13 cellular contexts compared by ENCODE assay signal in the genomic region with DNA sequence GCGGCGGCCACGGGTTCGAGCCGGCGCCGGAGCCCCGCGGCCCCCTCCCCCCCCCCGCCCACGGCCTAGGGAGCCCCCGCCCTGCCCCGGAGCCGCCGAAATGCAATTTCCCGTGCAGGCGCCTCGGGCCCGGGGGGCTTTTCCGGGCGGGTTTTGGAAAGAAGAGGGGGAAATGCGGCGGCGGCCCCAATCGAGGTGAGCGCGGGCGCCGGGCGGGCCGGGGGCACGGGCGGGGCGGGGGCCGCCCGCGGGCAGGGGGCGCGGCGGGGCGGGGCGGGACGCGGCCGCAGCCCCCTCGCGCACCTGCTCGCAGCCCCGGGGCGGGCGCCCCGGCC. TPM values are rescaled to one million over a fixed set of nuclear protein-coding genes. Genes with fewer than 3 reads are reported as not detected.
DNase-seq lines count a peak whose midpoint lies in the region; ATAC-seq, FAIRE-seq and TF ChIP-seq lines count a peak whose summit lies in the region.
"Had no signal": no experiment of that assay in that cellular context is flagged by ENCODE, and none has a peak within 500 bp of the region (broad histone marks: within the 10 kb centered on the region; RNA-seq: fewer than 3 reads in every experiment).

No MANE protein-coding gene starts in this region.

- no peak overlapping the region for H3K4me3 Mint-ChIP-seq in activated T-cell treated with anti-CD3 and anti-CD28 coated beads, Interleukin-2, amount 50 U/mL, for 24 hours
- H3K4me3 Mint-ChIP-seq in activated T-cell treated with anti-CD3 and anti-CD28 coated beads, Interleukin-2, amount 50 U/mL, for 4 hours = no peak overlapping the region
- peak overlapping the region; percentile 42 for H3K4me3 Mint-ChIP-seq in activated naive CD8-positive, alpha-beta T cell treated with anti-CD3 and anti-CD28 coated beads, Interleukin-2, amount 10 ng/mL, durations not matched to agents 7 days and 5 days

- peaks cover 46% of the 10 kb centered on the region for H3K4me1 Mint-ChIP-seq in activated T-cell treated with anti-CD3 and anti-CD28 coated beads, Interleukin-2, amount 50 U/mL, for 24 hours (ENCODE audit: low read depth)
- peaks cover 41% of the 10 kb centered on the region for H3K4me1 Mint-ChIP-seq in activated T-cell treated with anti-CD3 and anti-CD28 coated beads, Interleukin-2, amount 50 U/mL, for 4 hours (ENCODE audit: low read depth)
- H3K4me1 Mint-ChIP-seq in activated naive CD8-positive, alpha-beta T cell treated with anti-CD3 and anti-CD28 coated beads, Interleukin-2, amount 10 ng/mL, durations not matched to agents 7 days and 5 days = peaks cover 40% of the 10 kb centered on the region

- DNase-seq in activated T-cell treated with anti-CD3 and anti-CD28 coated beads, Interleukin-2, amount 50 U/mL, for 24 hours = peak; percentile 32
- DNase-seq in activated T-cell treated with anti-CD3 and anti-CD28 coated beads, Interleukin-2, amount 50 U/mL, for 4 hours = no peak
- no peak for DNase-seq in activated naive CD8-positive, alpha-beta T cell treated with anti-CD3 and anti-CD28 coated beads, Interleukin-2, amount 10 ng/mL, durations not matched to agents 7 days and 5 days
- peak; percentile 58 for DNase-seq in kidney
- DNase-seq in thoracic aorta (ENCODE audit: low spot score) = no peak
- no peak for DNase-seq in NCI-H2196 treated with DMSO at 0.1 percent for 48 hours (lab: John Stamatoyannopoulos, UW; ENCODE audit: unreplicated experiment)
- DNase-seq in activated CD4-positive, CD25-positive, alpha-beta regulatory T cell (lab: John Stamatoyannopoulos, UW) = no peak
- no peak for DNase-seq in GM19240 (ENCODE audit: insufficient read length, low spot score)
- DNase-seq: activated CD4-positive, alpha-beta T cell treated with anti-CD3 and anti-CD28 coated beads for 4 hours had no signal

- H3K27ac Mint-ChIP-seq in activated T-cell treated with anti-CD3 and anti-CD28 coated beads, Interleukin-2, amount 50 U/mL, for 24 hours = no peak overlapping the region
- no peak overlapping the region for H3K27ac Mint-ChIP-seq in activated naive CD8-positive, alpha-beta T cell treated with anti-CD3 and anti-CD28 coated beads, Interleukin-2, amount 10 ng/mL, durations not matched to agents 7 days and 5 days

- H3K4me3 ChIP-seq in kidney (ENCODE audit: low read length in 2 of 2) (no peak overlapping the region), thoracic aorta (peak overlapping the region; percentile 87)

- no peaks in the 10 kb centered on the region for H3K9me3 Mint-ChIP-seq in activated T-cell treated with anti-CD3 and anti-CD28 coated beads, Interleukin-2, amount 50 U/mL, for 24 hours
- H3K9me3 Mint-ChIP-seq in activated T-cell treated with anti-CD3 and anti-CD28 coated beads, Interleukin-2, amount 50 U/mL, for 4 hours = no peaks in the 10 kb centered on the region
- no peaks in the 10 kb centered on the region for H3K9me3 Mint-ChIP-seq in activated naive CD8-positive, alpha-beta T cell treated with anti-CD3 and anti-CD28 coated beads, Interleukin-2, amount 10 ng/mL, durations not matched to agents 7 days and 5 days

- intact Hi-C loops in kidney (cut with DNase I) = loop anchor here (10.0 kb wide), 2 partner anchors 90 to 260 kb away; partner anchors contain the start of gene C19orf53

- TF ChIP-seq CTCF in kidney (IDR thresholded peaks at IDR 0.05; ENCODE audit: borderline replicate concordance, extremely low read depth, insufficient read depth) (no peak), thoracic aorta (IDR thresholded peaks at IDR 0.05) (no peak)

- no peaks in the 10 kb centered on the region for H3K36me3 Mint-ChIP-seq in activated T-cell treated with anti-CD3 and anti-CD28 coated beads, Interleukin-2, amount 50 U/mL, for 24 hours (ENCODE audit: low read depth)
- H3K36me3 Mint-ChIP-seq in activated T-cell treated with anti-CD3 and anti-CD28 coated beads, Interleukin-2, amount 50 U/mL, for 4 hours (ENCODE audit: insufficient read depth) = no peaks in the 10 kb centered on the region
- no peaks in the 10 kb centered on the region for H3K36me3 Mint-ChIP-seq in activated naive CD8-positive, alpha-beta T cell treated with anti-CD3 and anti-CD28 coated beads, Interleukin-2, amount 10 ng/mL, durations not matched to agents 7 days and 5 days

- H3K27ac ChIP-seq in kidney (ENCODE audit: low read depth in 2 of 2, low read length in 2 of 2) (no peak overlapping the region), thoracic aorta (no peak overlapping the region)

- no peak for ATAC-seq in activated T-cell treated with anti-CD3 and anti-CD28 coated beads, Interleukin-2, amount 50 U/mL, for 4 hours
- no peak for ATAC-seq in activated naive CD8-positive, alpha-beta T cell treated with anti-CD3 and anti-CD28 coated beads, Interleukin-2, amount 10 ng/mL, durations not matched to agents 7 days and 5 days (ENCODE audit: low read depth)
- ATAC-seq in thoracic aorta (ENCODE audit: insufficient number of reproducible peaks, low FRiP score, low read depth) = no peak

- peaks cover 40% of the 10 kb centered on the region for H3K27me3 Mint-ChIP-seq in activated T-cell treated with anti-CD3 and anti-CD28 coated beads, Interleukin-2, amount 50 U/mL, for 24 hours
- H3K27me3 Mint-ChIP-seq in activated T-cell treated with anti-CD3 and anti-CD28 coated beads, Interleukin-2, amount 50 U/mL, for 4 hours (ENCODE audit: low read depth) = peaks cover 32% of the 10 kb centered on the region
- H3K27me3 Mint-ChIP-seq in activated naive CD8-positive, alpha-beta T cell treated with anti-CD3 and anti-CD28 coated beads, Interleukin-2, amount 10 ng/mL, durations not matched to agents 7 days and 5 days = peaks cover 18% of the 10 kb centered on the region

- no peak for FAIRE-seq in kidney (lab: Jason Lieb, UNC)
- FAIRE-seq: H54, HTR-8/SVneo, keratinocyte had no signal

- H3K27me3 ChIP-seq in thoracic aorta (replicated peaks; ENCODE audit: insufficient read depth) = no peaks in the 10 kb centered on the region

- no peaks in the 10 kb centered on the region for H3K36me3 ChIP-seq in kidney (ENCODE audit: control insufficient read depth in 1 of 2, insufficient read depth in 2 of 2, low read length in 2 of 2)
- H3K36me3 ChIP-seq in thoracic aorta = no peaks in the 10 kb centered on the region

- H3K9me3 ChIP-seq in kidney (ENCODE audit: control insufficient read depth in 1 of 2, low read length in 2 of 2) (no peaks in the 10 kb centered on the region), thoracic aorta (no peaks in the 10 kb centered on the region)

- no peak overlapping the region for H3K9ac ChIP-seq in kidney (ENCODE audit: low read length in 2 of 2)

- H3K4me1 ChIP-seq in kidney (ENCODE audit: control insufficient read depth in 1 of 2, insufficient read depth in 1 of 2, low read depth in 1 of 2, low read length in 2 of 2) (peaks cover 7 to 18% of the 10 kb centered on the region in 2 donors), thoracic aorta (ENCODE audit: control insufficient read depth in 1 of 2, low read depth in 2 of 2) (peaks cover 7 to 34% of the 10 kb centered on the region in 2 donors)

- POLR2A ChIA-PET in activated naive CD8-positive, alpha-beta T cell treated with anti-CD3 and anti-CD28 coated beads, Interleukin-2, amount 10 ng/mL, durations not matched to agents 7 days and 5 days (lab: Charles Lee) = interaction anchor here (1.0 to 6.6 kb wide), 4 partner anchors 19 to 209 kb away, joined by 3 to 94 read pairs (median 4); no protein-coding TSS in a partner anchor

RNA-seq across cellular contexts. Expression of gene NANOS3, which starts 11.7 kb away (rescaled TPM):
- under 1 TPM in 1 of 3 donors, not detected in 2; 0.52 TPM for total RNA-seq in activated T-cell treated with anti-CD3 and anti-CD28 coated beads, Interleukin-2, amount 50 U/mL, for 4 hours
- 1 to 10 TPM in 1 of 2 experiments, not detected in 1; 2.3 TPM for total RNA-seq in activated naive CD8-positive, alpha-beta T cell treated with anti-CD3 and anti-CD28 coated beads, Interleukin-2, amount 10 ng/mL, durations not matched to agents 7 days and 5 days
- total RNA-seq in kidney = 0.35 TPM
- polyA plus RNA-seq in kidney (ENCODE audit: insufficient read depth, low read depth, low replicate concordance) = not detected
- total RNA-seq in thoracic aorta = not detected
- total RNA-seq: A172 had no signal

RNA-seq across cellular contexts. Expression of gene BRME1, which starts 40.7 kb away (rescaled TPM):
- total RNA-seq in activated T-cell treated with anti-CD3 and anti-CD28 coated beads, Interleukin-2, amount 50 U/mL, for 4 hours = 1 to 10 TPM; 7.3 to 9.3 (median 8.9) TPM
- 1 to 10 TPM; 5.5 to 7.2 TPM for total RNA-seq in activated naive CD8-positive, alpha-beta T cell treated with anti-CD3 and anti-CD28 coated beads, Interleukin-2, amount 10 ng/mL, durations not matched to agents 7 days and 5 days
- 1.8 TPM for total RNA-seq in kidney
- 1.5 TPM for polyA plus RNA-seq in kidney (ENCODE audit: insufficient read depth, low read depth, low replicate concordance)
- total RNA-seq in thoracic aorta = 1 to 10 TPM in 1 of 2 donors, not detected in 1; 3.7 TPM

RNA-seq across cellular contexts. Expression of gene CC2D1A, which starts 40.8 kb away (rescaled TPM):
- 10 to 100 TPM; 34.1 to 40.2 (median 39.6) TPM for total RNA-seq in activated T-cell treated with anti-CD3 and anti-CD28 coated beads, Interleukin-2, amount 50 U/mL, for 4 hours
- total RNA-seq in activated naive CD8-positive, alpha-beta T cell treated with anti-CD3 and anti-CD28 coated beads, Interleukin-2, amount 10 ng/mL, durations not matched to agents 7 days and 5 days = 10 to 100 TPM; 34.7 to 34.8 TPM
- total RNA-seq in kidney (36.9 TPM), thoracic aorta (10 to 100 TPM; 29.5 to 38.7 TPM)
- polyA plus RNA-seq in kidney (ENCODE audit: insufficient read depth, low read depth, low replicate concordance) = 28.8 TPM

Comparison
In these comparisons a context has a peak if more than half of its experiments do, and no peak if none do; other contexts are left out.
1. DNase-seq: peak in activated T-cell treated with anti-CD3 and anti-CD28 coated beads, Interleukin-2, amount 50 U/mL, for 24 hours (single experiment) and kidney (single experiment); none in activated T-cell treated with anti-CD3 and anti-CD28 coated beads, Interleukin-2, amount 50 U/mL, for 4 hours (single experiment), activated naive CD8-positive, alpha-beta T cell treated with anti-CD3 and anti-CD28 coated beads, Interleukin-2, amount 10 ng/mL, durations not matched to agents 7 days and 5 days (single experiment), thoracic aorta (single experiment), NCI-H2196 treated with DMSO at 0.1 percent for 48 hours (single experiment), activated CD4-positive, CD25-positive, alpha-beta regulatory T cell (0 of 4) and GM19240 (single experiment).